In the genomic region with DNA sequence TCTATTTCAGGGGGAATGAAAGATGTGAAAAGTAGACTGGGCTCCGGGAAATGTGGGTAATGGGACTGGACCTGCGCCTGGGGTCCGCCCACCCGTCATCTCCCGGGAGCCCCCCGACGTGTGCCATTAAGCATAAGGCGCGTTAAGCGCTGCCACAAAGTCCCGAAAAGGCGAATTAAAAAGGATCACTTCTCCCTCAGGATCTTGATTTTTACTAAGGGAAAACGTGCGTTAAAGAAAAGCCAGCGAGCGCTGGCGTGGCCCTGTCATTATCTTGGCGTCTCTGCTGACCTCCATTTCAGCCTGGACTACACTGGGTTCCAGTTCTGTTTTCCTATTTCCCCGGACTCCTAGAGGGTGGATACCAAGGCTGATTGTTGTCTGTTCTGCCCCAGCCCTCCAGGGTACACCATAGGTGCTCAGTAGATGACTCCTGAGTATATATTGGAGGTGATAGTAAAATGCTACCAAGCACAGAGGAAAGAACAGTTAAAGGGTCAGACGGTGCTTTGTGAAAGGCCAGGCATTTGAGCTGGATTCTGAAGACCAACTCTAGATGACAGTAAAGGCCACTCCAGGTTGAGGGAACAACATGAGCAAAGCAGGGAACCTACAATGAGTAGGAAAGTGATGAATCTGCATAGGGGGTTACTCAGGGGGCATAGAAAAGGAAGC, we compare ENCODE assay signal across 1 cellular context.
TF ChIP-seq lines count a peak whose summit lies in the region.

No MANE protein-coding gene starts in this region.

TF ChIP-seq in SK-N-SH, 30 proteins besides CTCF, POLR2A, EP300 and RAD21 (continued from another document):
- TF ChIP-seq, protein P1, sequence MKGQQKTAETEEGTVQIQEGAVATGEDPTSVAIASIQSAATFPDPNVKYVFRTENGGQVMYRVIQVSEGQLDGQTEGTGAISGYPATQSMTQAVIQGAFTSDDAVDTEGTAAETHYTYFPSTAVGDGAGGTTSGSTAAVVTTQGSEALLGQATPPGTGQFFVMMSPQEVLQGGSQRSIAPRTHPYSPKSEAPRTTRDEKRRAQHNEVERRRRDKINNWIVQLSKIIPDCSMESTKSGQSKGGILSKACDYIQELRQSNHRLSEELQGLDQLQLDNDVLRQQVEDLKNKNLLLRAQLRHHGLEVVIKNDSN (IDR thresholded peaks at IDR 0.05; ENCODE audit: borderline replicate concordance, low read depth), result no peak
- TF ChIP-seq, protein P2, sequence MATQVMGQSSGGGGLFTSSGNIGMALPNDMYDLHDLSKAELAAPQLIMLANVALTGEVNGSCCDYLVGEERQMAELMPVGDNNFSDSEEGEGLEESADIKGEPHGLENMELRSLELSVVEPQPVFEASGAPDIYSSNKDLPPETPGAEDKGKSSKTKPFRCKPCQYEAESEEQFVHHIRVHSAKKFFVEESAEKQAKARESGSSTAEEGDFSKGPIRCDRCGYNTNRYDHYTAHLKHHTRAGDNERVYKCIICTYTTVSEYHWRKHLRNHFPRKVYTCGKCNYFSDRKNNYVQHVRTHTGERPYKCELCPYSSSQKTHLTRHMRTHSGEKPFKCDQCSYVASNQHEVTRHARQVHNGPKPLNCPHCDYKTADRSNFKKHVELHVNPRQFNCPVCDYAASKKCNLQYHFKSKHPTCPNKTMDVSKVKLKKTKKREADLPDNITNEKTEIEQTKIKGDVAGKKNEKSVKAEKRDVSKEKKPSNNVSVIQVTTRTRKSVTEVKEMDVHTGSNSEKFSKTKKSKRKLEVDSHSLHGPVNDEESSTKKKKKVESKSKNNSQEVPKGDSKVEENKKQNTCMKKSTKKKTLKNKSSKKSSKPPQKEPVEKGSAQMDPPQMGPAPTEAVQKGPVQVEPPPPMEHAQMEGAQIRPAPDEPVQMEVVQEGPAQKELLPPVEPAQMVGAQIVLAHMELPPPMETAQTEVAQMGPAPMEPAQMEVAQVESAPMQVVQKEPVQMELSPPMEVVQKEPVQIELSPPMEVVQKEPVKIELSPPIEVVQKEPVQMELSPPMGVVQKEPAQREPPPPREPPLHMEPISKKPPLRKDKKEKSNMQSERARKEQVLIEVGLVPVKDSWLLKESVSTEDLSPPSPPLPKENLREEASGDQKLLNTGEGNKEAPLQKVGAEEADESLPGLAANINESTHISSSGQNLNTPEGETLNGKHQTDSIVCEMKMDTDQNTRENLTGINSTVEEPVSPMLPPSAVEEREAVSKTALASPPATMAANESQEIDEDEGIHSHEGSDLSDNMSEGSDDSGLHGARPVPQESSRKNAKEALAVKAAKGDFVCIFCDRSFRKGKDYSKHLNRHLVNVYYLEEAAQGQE (IDR thresholded peaks at IDR 0.05; ENCODE audit: low read depth, low read length), result no peak
- TF ChIP-seq CHD2 (IDR thresholded peaks at IDR 0.05; ENCODE audit: low read length, partially characterized antibody) (no peak), SMC3 (IDR thresholded peaks at IDR 0.05; ENCODE audit: low read depth, low read length) (no peak), RXRA (IDR thresholded peaks at IDR 0.05; ENCODE audit: borderline replicate concordance, low read depth) (no peak), TAF1 (IDR thresholded peaks at IDR 0.05; ENCODE audit: borderline replicate concordance, low read depth, low read length) (no peak), EZH2phosphoT487 (IDR thresholded peaks at IDR 0.05; ENCODE audit: borderline replicate concordance, low read depth) (no peak), FOXM1 (IDR thresholded peaks at IDR 0.05; ENCODE audit: low read depth) (no peak), NFIC (IDR thresholded peaks at IDR 0.05; ENCODE audit: borderline replicate concordance) (no peak), ELF1 (IDR thresholded peaks at IDR 0.05) (no peak), MEF2A (IDR thresholded peaks at IDR 0.05; ENCODE audit: borderline replicate concordance, low read depth) (no peak)
